ENCODE assay signal across 10 cellular contexts in genomic region chr17:79923974-79924638, GRCh38.
DNase-seq lines count a peak whose midpoint lies in the region; ATAC-seq, FAIRE-seq and TF ChIP-seq lines count a peak whose summit lies in the region.
"Had no signal": no experiment of that assay in that cellular context is flagged by ENCODE, and none has a peak within 500 bp of the region (broad histone marks: within the 10 kb centered on the region; RNA-seq: fewer than 3 reads in every experiment).

No MANE protein-coding gene starts in this region.

- FAIRE-seq in HepG2 (lab: Jason Lieb, UNC), result peak; percentile 28

- DNase-seq in NCI-H1694 (lab: John Stamatoyannopoulos, UW) (peak; percentile 45), NCI-H1694 treated with DMSO at 0.1 percent for 48 hours (lab: John Stamatoyannopoulos, UW) (no peak), NAMALWA (ENCODE audit: low spot score) (peak; percentile 68), HepG2 (ENCODE audit: low spot score) (peak; percentile 67), upper lobe of left lung (peak; percentile 42 to 59), left lobe of liver (ENCODE audit: low spot score) (no peak)
- peak; percentile 35 for DNase-seq in activated naive CD4-positive, alpha-beta T cell treated with Interleukin-2 at 50 U/mL for 16 hours
- DNase-seq: naive B cell had no signal

- no peak overlapping the region for H2AFZ ChIP-seq in HepG2 (ENCODE audit: low read length)

- H3K27me3 ChIP-seq in HepG2 (ENCODE audit: control insufficient read depth in 1 of 2, insufficient read depth in 2 of 2, low read length in 2 of 2), result peaks cover 3 to 13% of the 10 kb centered on the region in 2 experiments; a peak in 3 of 5 replicates
- H3K27me3 ChIP-seq in upper lobe of left lung, result peaks cover 0 to 5% (median 0%) of the 10 kb centered on the region in 4 donors

- POLR2A ChIA-PET in HepG2 (lab: Yijun Ruan, JAX), result interaction anchor here (1.5 kb wide), 1 partner anchor 69 kb away, joined by 7 read pairs; no protein-coding TSS in a partner anchor

- intact Hi-C loops in HepG2 (cut with micrococcal nuclease; ENCODE audit: unreplicated experiment), result no loop called here

- no peaks in the 10 kb centered on the region for H3K79me2 ChIP-seq in HepG2 (ENCODE audit: insufficient read depth, low read length)

- 64% methylated on average over 15 of the region's 16 CpGs for WGBS in HepG2 (ENCODE audit: low lambda C conversion rate)
- 86 to 90% methylated on average over 8 to 16 of the region's 16 CpGs for WGBS in upper lobe of left lung, 2 donors

- H3K4me3 ChIP-seq in HepG2 (replicated peaks in 1 of 3; ENCODE audit: insufficient read depth in 1 of 3, low read depth in 2 of 3, low read length in 3 of 3) (no peak overlapping the region), upper lobe of left lung (no peak overlapping the region)
- H3K4me3 ChIP-seq: BLaER1 had no signal

- no peaks in the 10 kb centered on the region for H3K36me3 ChIP-seq in HepG2 (replicated peaks in 1 of 2; ENCODE audit: control insufficient read depth in 1 of 2, insufficient read depth in 2 of 2, low read length in 2 of 2)
- H3K36me3 ChIP-seq in upper lobe of left lung, result no peaks in the 10 kb centered on the region
- H3K36me3 ChIP-seq: BLaER1 had no signal

- H3K9ac ChIP-seq in HepG2 (ENCODE audit: insufficient read depth, low read depth, low read length), result no peak overlapping the region
- H3K9ac ChIP-seq: BLaER1 had no signal

- TF ChIP-seq POLR2A in HepG2 (IDR thresholded peaks at IDR 0.05; ENCODE audit: insufficient read depth in 1 of 2, low read depth in 2 of 2, low read length in 2 of 2) (no peak), upper lobe of left lung (IDR thresholded peaks at IDR 0.05) (no peak)

- ATAC-seq in HepG2 (peak; percentile 51), upper lobe of left lung (ENCODE audit: low FRiP score in 2 of 2) (peak in 1 of 2 donors; percentile 14), left lobe of liver (no peak), HG03460 (IDR thresholded peaks at IDR 0.05; ENCODE audit: unreplicated experiment) (no peak)

- TF ChIP-seq CTCF in HepG2 (CRISPR knock-in tag; IDR thresholded peaks at IDR 0.05), result peak; percentile 91
- peak in 2 of 6 experiments; percentile 30 to 46 for TF ChIP-seq CTCF in upper lobe of left lung (IDR thresholded peaks at IDR 0.05)

- CTCF ChIA-PET in HepG2 (lab: Yijun Ruan, JAX; ENCODE audit: low intra/inter-chr PET ratio, low total read pairs), result no interaction called here

- H3K9me3 ChIP-seq in HepG2 (ENCODE audit: low read length) (no peaks in the 10 kb centered on the region), upper lobe of left lung (no peaks in the 10 kb centered on the region)
- H3K9me3 ChIP-seq: BLaER1 had no signal

- in situ Hi-C loops in HepG2 (cut with HindIII; ENCODE audit: extremely low pct_ligation_motif_present, low pct_unique_long_range_greater_than_20kb), result no loop called here

- no peak for TF ChIP-seq EP300 in HepG2 (IDR thresholded peaks at IDR 0.05; ENCODE audit: low read depth in 2 of 2, low read length in 2 of 2)
- TF ChIP-seq EP300 in HepG2 (CRISPR knock-in tag; IDR thresholded peaks at IDR 0.05; ENCODE audit: borderline replicate concordance), result no peak
- no peak for TF ChIP-seq EP300 in upper lobe of left lung (IDR thresholded peaks at IDR 0.05)

- H3K4me2 ChIP-seq in HepG2 (ENCODE audit: low read depth, low read length), result 0 out of 2 replicates have a peak overlapping the region, but pooled peaks have one; percentile 28
- H3K4me2 ChIP-seq: BLaER1 had no signal

- H3K4me1 ChIP-seq in HepG2 (ENCODE audit: insufficient read depth, low read length), result peaks cover 73% of the 10 kb centered on the region
- H3K4me1 ChIP-seq in upper lobe of left lung, result peaks cover 14 to 24% (median 17%) of the 10 kb centered on the region in 4 donors

- TF ChIP-seq RAD21 in HepG2 (CRISPR knock-in tag; IDR thresholded peaks at IDR 0.05), result peak; percentile 90

- no peaks in the 10 kb centered on the region for H4K20me1 ChIP-seq in HepG2 (ENCODE audit: insufficient read depth, low read length)
- H4K20me1 ChIP-seq: BLaER1 had no signal

- no TSS peak for BruUV-seq in HepG2 (replicated peaks; lab: Mats Ljungman, UMichigan)

- H3K27ac ChIP-seq in HepG2 (ENCODE audit: extremely low read length, insufficient read depth, low read length), result no peak overlapping the region
- no peak overlapping the region for H3K27ac ChIP-seq in upper lobe of left lung
- H3K27ac ChIP-seq: BLaER1 had no signal

TF ChIP-seq in HepG2, 621 proteins besides CTCF, POLR2A, EP300 and RAD21 (continues in another document):
- TF ChIP-seq NCOR1 (IDR thresholded peaks at IDR 0.05; ENCODE audit: borderline replicate concordance, low read length) (0 out of 2 replicates have a peak, but pooled peaks have one; percentile 26), HMGXB4 (CRISPR knock-in tag; IDR thresholded peaks at IDR 0.05; ENCODE audit: borderline replicate concordance in 1 of 2, low read depth in 1 of 2) (peak in 1 of 2 experiments; percentile 87; a peak in 2 of 4 replicates), TBL1XR1 (IDR thresholded peaks at IDR 0.05; ENCODE audit: borderline replicate concordance, low read length, partially characterized antibody) (peak; percentile 49), PCBP1 (IDR thresholded peaks at IDR 0.05; ENCODE audit: borderline replicate concordance, low read depth, low read length) (0 out of 2 replicates have a peak, but pooled peaks have one; percentile 33), ZNF883 (CRISPR knock-in tag; IDR thresholded peaks at IDR 0.05; ENCODE audit: not compliant biosample characterization) (peak; percentile 73), ZNF280B (CRISPR knock-in tag; IDR thresholded peaks at IDR 0.05; ENCODE audit: borderline replicate concordance) (peak; percentile 32; the same call in 1 of the 2 replicates), AGO1 (IDR thresholded peaks at IDR 0.05; ENCODE audit: low read depth, low read length, poor library complexity, severe bottlenecking) (peak; percentile 64), SOX5 (CRISPR knock-in tag; IDR thresholded peaks at IDR 0.05; ENCODE audit: borderline replicate concordance) (0 out of 2 replicates have a peak, but pooled peaks have one; percentile 41), RARA (CRISPR knock-in tag; IDR thresholded peaks at IDR 0.05) (peak; percentile 39; the same call in 1 of the 2 replicates), ZFY (CRISPR knock-in tag; IDR thresholded peaks at IDR 0.05) (peak; percentile 56; the same call in 1 of the 2 replicates), ZNF552 (CRISPR knock-in tag; IDR thresholded peaks at IDR 0.05; ENCODE audit: borderline replicate concordance) (peak; percentile 16; the same call in 1 of the 2 replicates), SALL1 (CRISPR knock-in tag; IDR thresholded peaks at IDR 0.05) (peak; percentile 46; the same call in 1 of the 2 replicates), GMEB1 (CRISPR knock-in tag; IDR thresholded peaks at IDR 0.05; ENCODE audit: borderline replicate concordance) (peak; percentile 32; the same call in 1 of the 2 replicates), ZKSCAN8 (CRISPR knock-in tag; IDR thresholded peaks at IDR 0.05; ENCODE audit: borderline replicate concordance) (0 out of 2 replicates have a peak, but pooled peaks have one; percentile 46), MED1 (CRISPR knock-in tag; IDR thresholded peaks at IDR 0.05) (0 out of 2 replicates have a peak, but pooled peaks have one; percentile 22)

Comparison
In these comparisons a context has a peak if more than half of its experiments do, and no peak if none do; other contexts are left out.
1. DNase-seq: peak in NCI-H1694 (single experiment), NAMALWA (single experiment), activated naive CD4-positive, alpha-beta T cell treated with Interleukin-2 at 50 U/mL for 16 hours (single experiment), HepG2 (single experiment) and upper lobe of left lung (2 of 2); none in NCI-H1694 treated with DMSO at 0.1 percent for 48 hours (single experiment) and left lobe of liver (single experiment).